In genomic region chr15:101068961-101069734, GRCh38 we compare ENCODE assay signal across 1 cellular context.
TF ChIP-seq lines count a peak whose summit lies in the region.

No MANE protein-coding gene starts in this region.

TF ChIP-seq in HepG2, 621 proteins besides CTCF, POLR2A, EP300 and RAD21 (continued from another document):
- TF ChIP-seq BCL3 (CRISPR knock-in tag; IDR thresholded peaks at IDR 0.05) (0 out of 2 replicates have a peak, but pooled peaks have one; percentile 27), HOXA5 (CRISPR knock-in tag; IDR thresholded peaks at IDR 0.05) (0 out of 2 replicates have a peak, but pooled peaks have one; percentile 33), SPEN (CRISPR knock-in tag; IDR thresholded peaks at IDR 0.05; ENCODE audit: low read depth) (0 out of 2 replicates have a peak, but pooled peaks have one; percentile 42), CEBPG (CRISPR knock-in tag; IDR thresholded peaks at IDR 0.05) (peak; percentile 55; the same call in 1 of the 2 replicates), ZFP82 (CRISPR knock-in tag; IDR thresholded peaks at IDR 0.05; ENCODE audit: borderline replicate concordance) (no peak), USF2 (IDR thresholded peaks at IDR 0.05; ENCODE audit: low read depth, low read length) (no peak), USF2 (CRISPR knock-in tag; IDR thresholded peaks at IDR 0.05; ENCODE audit: borderline replicate concordance) (no peak), ETV6 (CRISPR knock-in tag; conservative IDR thresholded peaks at IDR 0.05) (0 out of 2 replicates have a peak, but pooled peaks have one; percentile 43), NR2F6 (IDR thresholded peaks at IDR 0.05) (peak; percentile 93), NR2F6 (CRISPR knock-in tag; IDR thresholded peaks at IDR 0.05) (peak; percentile 96), ZNF446 (CRISPR knock-in tag; IDR thresholded peaks at IDR 0.05) (no peak), MXD4 (CRISPR knock-in tag; IDR thresholded peaks at IDR 0.05) (no peak; the same call in 1 of the 2 replicates), NR2F1 (CRISPR knock-in tag; IDR thresholded peaks at IDR 0.05) (peak; percentile 78 to 91; a peak in 3 of 4 replicates), ZNF276 (CRISPR knock-in tag; IDR thresholded peaks at IDR 0.05; ENCODE audit: low read depth) (peak; percentile 20; the same call in 1 of the 2 replicates), SIX1 (CRISPR knock-in tag; IDR thresholded peaks at IDR 0.05; ENCODE audit: borderline replicate concordance) (peak; percentile 58; the same call in 1 of the 2 replicates), YEATS4 (CRISPR knock-in tag; IDR thresholded peaks at IDR 0.05; ENCODE audit: borderline replicate concordance) (0 out of 2 replicates have a peak, but pooled peaks have one; percentile 51), ZNF230 (CRISPR knock-in tag; IDR thresholded peaks at IDR 0.05) (no peak), TCF7 (IDR thresholded peaks at IDR 0.05; ENCODE audit: low read depth) (peak; percentile 40; the same call in 1 of the 2 replicates), MAZ (IDR thresholded peaks at IDR 0.05; ENCODE audit: borderline replicate concordance, low read depth, low read length) (no peak), MAZ (CRISPR knock-in tag; IDR thresholded peaks at IDR 0.05; ENCODE audit: low read depth) (no peak), CREM (IDR thresholded peaks at IDR 0.05) (peak; percentile 58; the same call in 1 of the 2 replicates), CREM (CRISPR knock-in tag; IDR thresholded peaks at IDR 0.05) (no peak), ZSCAN22 (CRISPR knock-in tag; IDR thresholded peaks at IDR 0.05) (peak; percentile 94), SRSF1 (optimal IDR thresholded peaks at IDR 0.05; ENCODE audit: low read depth, low read length) (no peak), ELF3 (CRISPR knock-in tag; IDR thresholded peaks at IDR 0.05) (no peak), SAP130 (CRISPR knock-in tag; IDR thresholded peaks at IDR 0.05; ENCODE audit: low read depth) (peak; percentile 47), NONO (IDR thresholded peaks at IDR 0.05) (no peak), NONO (CRISPR knock-in tag; conservative IDR thresholded peaks at IDR 0.05) (no peak), GATAD1 (CRISPR knock-in tag; IDR thresholded peaks at IDR 0.05) (0 out of 2 replicates have a peak, but pooled peaks have one; percentile 17), SALL1 (CRISPR knock-in tag; IDR thresholded peaks at IDR 0.05) (peak; percentile 52; the same call in 1 of the 2 replicates), NCOR1 (IDR thresholded peaks at IDR 0.05; ENCODE audit: borderline replicate concordance, low read length) (peak; percentile 30; the same call in 1 of the 2 replicates), SOX5 (CRISPR knock-in tag; IDR thresholded peaks at IDR 0.05; ENCODE audit: borderline replicate concordance) (peak; percentile 66; the same call in 1 of the 2 replicates), ZNF281 (CRISPR knock-in tag; IDR thresholded peaks at IDR 0.05; ENCODE audit: borderline replicate concordance) (0 out of 2 replicates have a peak, but pooled peaks have one; percentile 13), ZFY (CRISPR knock-in tag; IDR thresholded peaks at IDR 0.05) (peak; percentile 73), FOXP1 (IDR thresholded peaks at IDR 0.05) (no peak), FOXP1 (CRISPR knock-in tag; IDR thresholded peaks at IDR 0.05) (peak; percentile 19; the same call in 1 of the 2 replicates), BRD4 (CRISPR knock-in tag; IDR thresholded peaks at IDR 0.05) (peak; percentile 15; the same call in 1 of the 2 replicates), RXRB (CRISPR knock-in tag; IDR thresholded peaks at IDR 0.05; ENCODE audit: borderline replicate concordance) (peak; percentile 36; the same call in 1 of the 2 replicates)
- TF ChIP-seq, protein P1, sequence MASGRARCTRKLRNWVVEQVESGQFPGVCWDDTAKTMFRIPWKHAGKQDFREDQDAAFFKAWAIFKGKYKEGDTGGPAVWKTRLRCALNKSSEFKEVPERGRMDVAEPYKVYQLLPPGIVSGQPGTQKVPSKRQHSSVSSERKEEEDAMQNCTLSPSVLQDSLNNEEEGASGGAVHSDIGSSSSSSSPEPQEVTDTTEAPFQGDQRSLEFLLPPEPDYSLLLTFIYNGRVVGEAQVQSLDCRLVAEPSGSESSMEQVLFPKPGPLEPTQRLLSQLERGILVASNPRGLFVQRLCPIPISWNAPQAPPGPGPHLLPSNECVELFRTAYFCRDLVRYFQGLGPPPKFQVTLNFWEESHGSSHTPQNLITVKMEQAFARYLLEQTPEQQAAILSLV (CRISPR knock-in tag; IDR thresholded peaks at IDR 0.05; ENCODE audit: borderline replicate concordance): 0 out of 2 replicates have a peak, but pooled peaks have one; percentile 25
- TF ChIP-seq, protein P2, sequence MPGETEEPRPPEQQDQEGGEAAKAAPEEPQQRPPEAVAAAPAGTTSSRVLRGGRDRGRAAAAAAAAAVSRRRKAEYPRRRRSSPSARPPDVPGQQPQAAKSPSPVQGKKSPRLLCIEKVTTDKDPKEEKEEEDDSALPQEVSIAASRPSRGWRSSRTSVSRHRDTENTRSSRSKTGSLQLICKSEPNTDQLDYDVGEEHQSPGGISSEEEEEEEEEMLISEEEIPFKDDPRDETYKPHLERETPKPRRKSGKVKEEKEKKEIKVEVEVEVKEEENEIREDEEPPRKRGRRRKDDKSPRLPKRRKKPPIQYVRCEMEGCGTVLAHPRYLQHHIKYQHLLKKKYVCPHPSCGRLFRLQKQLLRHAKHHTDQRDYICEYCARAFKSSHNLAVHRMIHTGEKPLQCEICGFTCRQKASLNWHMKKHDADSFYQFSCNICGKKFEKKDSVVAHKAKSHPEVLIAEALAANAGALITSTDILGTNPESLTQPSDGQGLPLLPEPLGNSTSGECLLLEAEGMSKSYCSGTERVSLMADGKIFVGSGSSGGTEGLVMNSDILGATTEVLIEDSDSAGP (CRISPR knock-in tag; IDR thresholded peaks at IDR 0.05; ENCODE audit: borderline replicate concordance): peak; percentile 55; the same call in 1 of the 2 replicates
- TF ChIP-seq, protein P3, sequence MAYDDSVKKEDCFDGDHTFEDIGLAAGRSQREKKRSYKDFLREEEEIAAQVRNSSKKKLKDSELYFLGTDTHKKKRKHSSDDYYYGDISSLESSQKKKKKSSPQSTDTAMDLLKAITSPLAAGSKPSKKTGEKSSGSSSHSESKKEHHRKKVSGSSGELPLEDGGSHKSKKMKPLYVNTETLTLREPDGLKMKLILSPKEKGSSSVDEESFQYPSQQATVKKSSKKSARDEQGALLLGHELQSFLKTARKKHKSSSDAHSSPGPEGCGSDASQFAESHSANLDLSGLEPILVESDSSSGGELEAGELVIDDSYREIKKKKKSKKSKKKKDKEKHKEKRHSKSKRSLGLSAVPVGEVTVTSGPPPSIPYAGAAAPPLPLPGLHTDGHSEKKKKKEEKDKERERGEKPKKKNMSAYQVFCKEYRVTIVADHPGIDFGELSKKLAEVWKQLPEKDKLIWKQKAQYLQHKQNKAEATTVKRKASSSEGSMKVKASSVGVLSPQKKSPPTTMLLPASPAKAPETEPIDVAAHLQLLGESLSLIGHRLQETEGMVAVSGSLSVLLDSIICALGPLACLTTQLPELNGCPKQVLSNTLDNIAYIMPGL (CRISPR knock-in tag; IDR thresholded peaks at IDR 0.05; ENCODE audit: borderline replicate concordance in 1 of 2, low read depth in 1 of 2): peak in 1 of 2 experiments; percentile 57; a peak in 2 of 4 replicates
- TF ChIP-seq, protein P4, sequence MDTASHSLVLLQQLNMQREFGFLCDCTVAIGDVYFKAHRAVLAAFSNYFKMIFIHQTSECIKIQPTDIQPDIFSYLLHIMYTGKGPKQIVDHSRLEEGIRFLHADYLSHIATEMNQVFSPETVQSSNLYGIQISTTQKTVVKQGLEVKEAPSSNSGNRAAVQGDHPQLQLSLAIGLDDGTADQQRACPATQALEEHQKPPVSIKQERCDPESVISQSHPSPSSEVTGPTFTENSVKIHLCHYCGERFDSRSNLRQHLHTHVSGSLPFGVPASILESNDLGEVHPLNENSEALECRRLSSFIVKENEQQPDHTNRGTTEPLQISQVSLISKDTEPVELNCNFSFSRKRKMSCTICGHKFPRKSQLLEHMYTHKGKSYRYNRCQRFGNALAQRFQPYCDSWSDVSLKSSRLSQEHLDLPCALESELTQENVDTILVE (CRISPR knock-in tag; IDR thresholded peaks at IDR 0.05): peak; percentile 57
